Comparison of ENCODE assay signal across 8 cellular contexts in genomic region chr7:44460325-44460724, GRCh38. TPM values are rescaled to one million over a fixed set of nuclear protein-coding genes. Genes with fewer than 3 reads are reported as not detected.
A peak's percentile ranks its signal among the peaks of the same experiment; 100 is the strongest.
DNase-seq lines count a peak whose midpoint lies in the region; ATAC-seq and TF ChIP-seq lines count a peak whose summit lies in the region.

No MANE protein-coding gene starts in this region.

- intact Hi-C loops in thyroid gland (cut with DNase I) = no loop called here

- no peaks in the 10 kb centered on the region for H3K27me3 ChIP-seq in thyroid gland

- no peak overlapping the region for H3K27ac ChIP-seq in thyroid gland

- no peaks in the 10 kb centered on the region for H3K9me3 Mint-ChIP-seq in stimulated activated effector memory CD8-positive, alpha-beta T cell treated with anti-CD3 and anti-CD28 coated beads, Interleukin-12 subunit alpha, Interleukin-12 subunit beta, amount 100 ng/mL, for 72 hours

- H3K9me3 ChIP-seq in thyroid gland = no peaks in the 10 kb centered on the region

- peak; percentile 84 for ATAC-seq in GM21360 (IDR thresholded peaks at IDR 0.05; ENCODE audit: unreplicated experiment)
- peak; percentile 94 for ATAC-seq in HG03558 (IDR thresholded peaks at IDR 0.05; ENCODE audit: extremely low read depth, unreplicated experiment)
- peak; percentile 100 for ATAC-seq in stimulated activated effector memory CD8-positive, alpha-beta T cell treated with anti-CD3 and anti-CD28 coated beads, Interleukin-12 subunit alpha, Interleukin-12 subunit beta, amount 100 ng/mL, for 72 hours

- no peak overlapping the region for H3K4me3 ChIP-seq in thyroid gland (replicated peaks in 1 of 3)

- TF ChIP-seq CTCF in thyroid gland (IDR thresholded peaks at IDR 0.05) = no peak

- H3K4me1 Mint-ChIP-seq in stimulated activated effector memory CD8-positive, alpha-beta T cell treated with anti-CD3 and anti-CD28 coated beads, Interleukin-12 subunit alpha, Interleukin-12 subunit beta, amount 100 ng/mL, for 72 hours = peaks cover 53% of the 10 kb centered on the region

- TF ChIP-seq POLR2A in thyroid gland (IDR thresholded peaks at IDR 0.05) = no peak

- WGBS in thyroid gland, 2 donors = 83 to 86% methylated on average over 3 of the region's 3 CpGs

- DNase-seq in GF-D8 (lab: John Stamatoyannopoulos, UW) (peak; percentile 87), activated T-cell treated with anti-CD3 and anti-CD28 coated beads for 24 hours (ENCODE audit: low read depth) (peak; percentile 26), Ammon's horn (ENCODE audit: low spot score) (no peak), NCI-H1048 (lab: John Stamatoyannopoulos, UW) (no peak), thyroid gland (no peak)
- peak; percentile 24 to 60 for DNase-seq in stimulated activated effector memory CD8-positive, alpha-beta T cell treated with anti-CD3 and anti-CD28 coated beads, Interleukin-12 subunit alpha, Interleukin-12 subunit beta, amount 100 ng/mL, for 72 hours (ENCODE audit: low spot score in 2 of 2)

- H3K36me3 ChIP-seq in thyroid gland = no peaks in the 10 kb centered on the region

- peaks cover 0 to 6% of the 10 kb centered on the region in 2 donors for H3K4me1 ChIP-seq in thyroid gland

- H3K36me3 Mint-ChIP-seq in stimulated activated effector memory CD8-positive, alpha-beta T cell treated with anti-CD3 and anti-CD28 coated beads, Interleukin-12 subunit alpha, Interleukin-12 subunit beta, amount 100 ng/mL, for 72 hours = peaks cover 46% of the 10 kb centered on the region

- peak overlapping the region; percentile 57 for H3K4me3 Mint-ChIP-seq in stimulated activated effector memory CD8-positive, alpha-beta T cell treated with anti-CD3 and anti-CD28 coated beads, Interleukin-12 subunit alpha, Interleukin-12 subunit beta, amount 100 ng/mL, for 72 hours

- H3K27ac Mint-ChIP-seq in stimulated activated effector memory CD8-positive, alpha-beta T cell treated with anti-CD3 and anti-CD28 coated beads, Interleukin-12 subunit alpha, Interleukin-12 subunit beta, amount 100 ng/mL, for 72 hours = peak overlapping the region; percentile 84

RNA-seq across cellular contexts. Expression of gene NUDCD3, which starts 30.1 kb away (rescaled TPM):
- total RNA-seq in thyroid gland = 10 to 100 TPM; 41.4 to 76.9 (median 52.0) TPM

Comparison
In these comparisons a context has a peak if more than half of its experiments do, and no peak if none do; other contexts are left out.
1. DNase-seq: peak in GF-D8 (single experiment), activated T-cell treated with anti-CD3 and anti-CD28 coated beads for 24 hours (single experiment) and stimulated activated effector memory CD8-positive, alpha-beta T cell treated with anti-CD3 and anti-CD28 coated beads, Interleukin-12 subunit alpha, Interleukin-12 subunit beta, amount 100 ng/mL, for 72 hours (2 of 2); none in Ammon's horn (single experiment), NCI-H1048 (single experiment) and thyroid gland (0 of 2).
2. Peak in every context shown above with its lines, with median percentiles within 50 percentile points of each other: ATAC-seq.